ENCODE assay signal across 8 cellular contexts in genomic region chr5:14142202-14142855, GRCh38. TPM values are rescaled to one million over a fixed set of nuclear protein-coding genes. Genes with fewer than 3 reads are reported as not detected.
A peak's percentile ranks its signal among the peaks of the same experiment; 100 is the strongest.
DNase-seq lines count a peak whose midpoint lies in the region; ATAC-seq and TF ChIP-seq lines count a peak whose summit lies in the region.

No MANE protein-coding gene starts in this region.

- TF ChIP-seq POLR2A in NB4 (IDR thresholded peaks at IDR 0.05; ENCODE audit: extremely low read depth, insufficient read length): no peak

- TF ChIP-seq CTCF in CD14-positive monocyte (IDR thresholded peaks at IDR 0.05) (no peak), NB4 (IDR thresholded peaks at IDR 0.05; ENCODE audit: low read depth, low read length) (no peak), neural crest cell (conservative IDR thresholded peaks at IDR 0.05) (no peak)

- intact Hi-C loops in CD14-positive monocyte (cut with micrococcal nuclease): loop anchor here (2.0 to 10.0 kb wide), 3 partner anchors 62 to 128 kb away; no protein-coding TSS in a partner anchor

- no peaks in the 10 kb centered on the region for H3K36me3 Mint-ChIP-seq in CD14-positive monocyte
- H3K36me3 Mint-ChIP-seq in effector memory CD8-positive, alpha-beta T cell (ENCODE audit: insufficient read depth): no peaks in the 10 kb centered on the region
- no peaks in the 10 kb centered on the region for H3K36me3 Mint-ChIP-seq in neural crest cell (ENCODE audit: low read depth)

- DNase-seq in CD14-positive monocyte (ENCODE audit: low spot score) (no peak), NB4 (ENCODE audit: low read depth) (no peak), neural crest cell (ENCODE audit: low read depth, low spot score) (peak; percentile 13), NOMO-1 (lab: John Stamatoyannopoulos, UW; ENCODE audit: unreplicated experiment in 2 of 2) (no peak), NCI-H2107 treated with DMSO at 0.1 percent for 48 hours (lab: John Stamatoyannopoulos, UW; ENCODE audit: unreplicated experiment) (no peak)
- peak in 1 of 3 experiments; percentile 1 for DNase-seq in effector memory CD8-positive, alpha-beta T cell

- H3K4me3 Mint-ChIP-seq in CD14-positive monocyte (peak overlapping the region; percentile 89 to 92), neural crest cell (peak overlapping the region; percentile 85)
- peak overlapping the region; percentile 82 to 83 for H3K4me3 Mint-ChIP-seq in effector memory CD8-positive, alpha-beta T cell

- H3K27ac Mint-ChIP-seq in CD14-positive monocyte (peak overlapping the region in 6 of 7 donors; percentile 39 to 81 (median 72)), neural crest cell (ENCODE audit: unreplicated experiment) (no peak overlapping the region)
- H3K27ac Mint-ChIP-seq in effector memory CD8-positive, alpha-beta T cell: peak overlapping the region in 1 of 2 donors; percentile 49

- H3K9me3 Mint-ChIP-seq in CD14-positive monocyte: no peaks in the 10 kb centered on the region
- H3K9me3 Mint-ChIP-seq in effector memory CD8-positive, alpha-beta T cell: no peaks in the 10 kb centered on the region
- no peaks in the 10 kb centered on the region for H3K9me3 Mint-ChIP-seq in neural crest cell

- H3K4me1 Mint-ChIP-seq in CD14-positive monocyte: peaks cover 27% of the 10 kb centered on the region
- H3K4me1 Mint-ChIP-seq in effector memory CD8-positive, alpha-beta T cell (ENCODE audit: low read depth in 2 of 2): peaks cover 11 to 12% of the 10 kb centered on the region in 2 donors
- H3K4me1 Mint-ChIP-seq in neural crest cell: peaks cover 30% of the 10 kb centered on the region

- peak overlapping the region; percentile 46 for H3K4me3 ChIP-seq in NB4 (ENCODE audit: low read depth, low read length)

- ATAC-seq in GM19438 (IDR thresholded peaks at IDR 0.05; ENCODE audit: low read depth, unreplicated experiment): peak; percentile 4
- no peak for ATAC-seq in effector memory CD8-positive, alpha-beta T cell (replicated peaks)
- ATAC-seq in GM18520 (IDR thresholded peaks at IDR 0.05; ENCODE audit: unreplicated experiment): no peak

- H3K27me3 Mint-ChIP-seq in CD14-positive monocyte (ENCODE audit: low read depth in 3 of 3) (peaks cover 6 to 15% (median 9%) of the 10 kb centered on the region in 3 donors), neural crest cell (ENCODE audit: low read depth) (peaks cover 19% of the 10 kb centered on the region)
- H3K27me3 Mint-ChIP-seq in effector memory CD8-positive, alpha-beta T cell: peaks cover 36 to 58% of the 10 kb centered on the region in 2 donors

RNA-seq across cellular contexts. Expression of gene TRIO, which starts 0.8 kb away (rescaled TPM):
- polyA plus RNA-seq in CD14-positive monocyte: 1 to 10 TPM; 1.7 to 2.1 TPM
- 124 and 134 TPM in 2 replicates for total RNA-seq in neural crest cell
